Comparison of ENCODE assay signal across 17 cellular contexts in genomic region chr10:36450385-36450784, GRCh38.
DNase-seq lines count a peak whose midpoint lies in the region; ATAC-seq and TF ChIP-seq lines count a peak whose summit lies in the region.
"Had no signal": no experiment of that assay in that cellular context is flagged by ENCODE, and none has a peak within 500 bp of the region (broad histone marks: within the 10 kb centered on the region; RNA-seq: fewer than 3 reads in every experiment).

No MANE protein-coding gene starts in this region.

- H3K27me3 ChIP-seq in right cardiac atrium (ENCODE audit: control insufficient read depth, insufficient read depth) = no peaks in the 10 kb centered on the region
- no peaks in the 10 kb centered on the region for H3K27me3 ChIP-seq in rectal smooth muscle tissue (ENCODE audit: control insufficient read depth, insufficient read depth, low read length)
- H3K27me3 ChIP-seq: tibial nerve had no signal

- intact Hi-C loops in right cardiac atrium (cut with DNase I) = no loop called here

- no peaks in the 10 kb centered on the region for H3K27me3 Mint-ChIP-seq in T-cell
- H3K27me3 Mint-ChIP-seq: CD8-positive, alpha-beta memory T cell had no signal

- H3K27ac Mint-ChIP-seq in T-cell = no peak overlapping the region
- H3K27ac Mint-ChIP-seq: CD8-positive, alpha-beta memory T cell had no signal

- H3K4me1 Mint-ChIP-seq in T-cell = no peaks in the 10 kb centered on the region
- H3K4me1 Mint-ChIP-seq: CD8-positive, alpha-beta memory T cell had no signal

- DNase-seq in EH (ENCODE audit: low read depth) (peak; percentile 54), astrocyte of the spinal cord (ENCODE audit: low read depth, low spot score) (peak; percentile 37), right cardiac atrium (peak; percentile 26 to 68 (median 53)), DMS153 treated with DMSO at 0.1 percent for 48 hours (lab: John Stamatoyannopoulos, UW; ENCODE audit: unreplicated experiment) (no peak), T-cell (no peak), NOMO-1 (lab: John Stamatoyannopoulos, UW; ENCODE audit: unreplicated experiment in 2 of 2) (no peak)
- DNase-seq: activated CD8-positive, alpha-beta memory T cell treated with anti-CD3 and anti-CD28 coated beads, Interleukin-2, amount 50 U/mL, for 4 hours; CD8-positive, alpha-beta memory T cell; KG1; NCI-H2029 treated with DMSO at 0.1 percent for 48 hours; psoas muscle had no signal

- no peak overlapping the region for H3K4me3 Mint-ChIP-seq in T-cell
- H3K4me3 Mint-ChIP-seq: CD8-positive, alpha-beta memory T cell had no signal

- no peaks in the 10 kb centered on the region for H3K36me3 ChIP-seq in rectal smooth muscle tissue (ENCODE audit: control insufficient read depth, insufficient read depth, low read length)
- H3K36me3 ChIP-seq: tibial nerve had no signal

- in situ Hi-C loops in astrocyte of the spinal cord (cut with HindIII; ENCODE audit: low sequenced_read_pairs) = no loop called here

- ATAC-seq in right cardiac atrium (peak; percentile 89 to 90), GM18858 (IDR thresholded peaks at IDR 0.05; ENCODE audit: unreplicated experiment) (no peak), T-cell (replicated peaks in 1 of 4) (no peak)
- ATAC-seq: HCT116, Panc1, psoas muscle had no signal

- H3K9ac ChIP-seq in rectal smooth muscle tissue (ENCODE audit: low read length) = no peak overlapping the region

- WGBS in right cardiac atrium = 22% methylated on average over 8 of the region's 8 CpGs

- H3K4me3 ChIP-seq in astrocyte of the spinal cord (ENCODE audit: low read depth, low read length) (no peak overlapping the region), right cardiac atrium (ENCODE audit: low read length) (no peak overlapping the region), rectal smooth muscle tissue (ENCODE audit: low read length) (peak overlapping the region; percentile 38)
- H3K4me3 ChIP-seq: psoas muscle had no signal

- peaks cover 2% of the 10 kb centered on the region for H3K4me1 ChIP-seq in right cardiac atrium (ENCODE audit: control insufficient read depth, insufficient read depth, low read length)
- no peaks in the 10 kb centered on the region for H3K4me1 ChIP-seq in rectal smooth muscle tissue (ENCODE audit: control insufficient read depth, insufficient read depth, low read length)
- H3K4me1 ChIP-seq: psoas muscle had no signal

- H3K36me3 Mint-ChIP-seq in T-cell = no peaks in the 10 kb centered on the region
- H3K36me3 Mint-ChIP-seq: CD8-positive, alpha-beta memory T cell had no signal

- TF ChIP-seq CTCF in astrocyte of the spinal cord (IDR thresholded peaks at IDR 0.05; ENCODE audit: low read depth, low read length) = no peak

- H3K9me3 Mint-ChIP-seq in T-cell = peaks cover 0 to 9% (median 3%) of the 10 kb centered on the region in 3 donors

- peak overlapping the region; percentile 1 for H3K27ac ChIP-seq in right cardiac atrium (ENCODE audit: low read length)
- H3K27ac ChIP-seq in rectal smooth muscle tissue (ENCODE audit: low read depth, low read length) = peak overlapping the region; percentile 47
- H3K27ac ChIP-seq: epithelial cell of prostate, psoas muscle had no signal

- CTCF ChIA-PET in T-cell (lab: Charles Lee) = no interaction called here

- POLR2A ChIA-PET in T-cell (lab: Charles Lee) = interaction anchor here in 1 of 2 donors (0.6 kb wide), 1 partner anchor 347 kb away, joined by 4 read pairs; no protein-coding TSS in a partner anchor

- H3K9me3 ChIP-seq in right cardiac atrium (ENCODE audit: control insufficient read depth, low read length) = no peaks in the 10 kb centered on the region
- H3K9me3 ChIP-seq: psoas muscle, tibial nerve had no signal

Comparison
In these comparisons a context has a peak if more than half of its experiments do, and no peak if none do; other contexts are left out.
1. DNase-seq: peak in EH (single experiment), astrocyte of the spinal cord (single experiment) and right cardiac atrium (3 of 3); none in DMS153 treated with DMSO at 0.1 percent for 48 hours (single experiment), T-cell (0 of 34) and NOMO-1 (0 of 2).
2. ATAC-seq: peak in right cardiac atrium (2 of 2); none in GM18858 (single experiment) and T-cell (0 of 4).